In genomic region chr13:112532837-112533745, GRCh38 we compare ENCODE assay signal across 20 cellular contexts. TPM values are rescaled to one million over a fixed set of nuclear protein-coding genes. Genes with fewer than 3 reads are reported as not detected.
DNase-seq lines count a peak whose midpoint lies in the region; ATAC-seq and TF ChIP-seq lines count a peak whose summit lies in the region.
"Had no signal": no experiment of that assay in that cellular context is flagged by ENCODE, and none has a peak within 500 bp of the region (broad histone marks: within the 10 kb centered on the region; RNA-seq: fewer than 3 reads in every experiment).

No MANE protein-coding gene starts in this region.

- intact Hi-C loops in CD4-positive, alpha-beta T cell (cut with DNase I, micrococcal nuclease), result no loop called here

- CTCF ChIA-PET in activated CD4-positive, alpha-beta T cell treated with anti-CD3 and anti-CD28 coated beads, Interleukin-2, amount 10 ng/mL, durations not matched to agents 7 days and 5 days (lab: Charles Lee), result interaction anchor here (0.7 kb wide), 1 partner anchor 12 kb away, joined by 3 read pairs; no protein-coding TSS in a partner anchor
- CTCF ChIA-PET in CD4-positive, alpha-beta T cell (lab: Charles Lee), result no interaction called here

- H3K79me1 ChIP-seq in mesendoderm (ENCODE audit: low read length), result no peaks in the 10 kb centered on the region

- peak overlapping the region; percentile 12 for H3K23ac ChIP-seq in mesendoderm (ENCODE audit: low read length)

- H3K36me3 ChIP-seq in mesendoderm (ENCODE audit: control insufficient read depth, insufficient read depth, low read length) (no peaks in the 10 kb centered on the region), HAP-1 (replicated peaks) (no peaks in the 10 kb centered on the region; the same call in 1 of the 2 replicates)
- H3K36me3 ChIP-seq: breast epithelium had no signal

- POLR2A ChIA-PET in activated CD4-positive, alpha-beta T cell treated with anti-CD3 and anti-CD28 coated beads, Interleukin-2, amount 10 ng/mL, durations not matched to agents 7 days and 5 days (lab: Charles Lee), result no interaction called here
- POLR2A ChIA-PET in CD4-positive, alpha-beta T cell (lab: Charles Lee), result no interaction called here

- no peak overlapping the region for H4K8ac ChIP-seq in mesendoderm (ENCODE audit: low read depth, low read length)

- no peak overlapping the region for H2BK5ac ChIP-seq in mesendoderm (ENCODE audit: low read length)

- H3K4me2 ChIP-seq in mesendoderm (ENCODE audit: low read length), result no peak overlapping the region

- peak; percentile 51 for ATAC-seq in CD4-positive, alpha-beta T cell (ENCODE audit: poor library complexity)

- peaks cover 7% of the 10 kb centered on the region for H3K36me3 Mint-ChIP-seq in activated CD4-positive, alpha-beta T cell treated with anti-CD3 and anti-CD28 coated beads, Interleukin-2, amount 10 ng/mL, durations not matched to agents 7 days and 5 days (ENCODE audit: low read depth)
- H3K36me3 Mint-ChIP-seq in CD4-positive, alpha-beta T cell (ENCODE audit: low read depth), result peaks cover 19% of the 10 kb centered on the region

- H3K9ac ChIP-seq in mesendoderm (ENCODE audit: low read length), result no peak overlapping the region

- H2AK5ac ChIP-seq in mesendoderm (ENCODE audit: low read length), result no peak overlapping the region

- no peak overlapping the region for H3K27ac Mint-ChIP-seq in activated CD4-positive, alpha-beta T cell treated with anti-CD3 and anti-CD28 coated beads, Interleukin-2, amount 10 ng/mL, durations not matched to agents 7 days and 5 days
- no peak overlapping the region for H3K27ac Mint-ChIP-seq in CD4-positive, alpha-beta T cell
- H3K27ac Mint-ChIP-seq: activated T-cell treated with anti-CD3 and anti-CD28 coated beads, Interleukin-2, amount 50 U/mL, for 24 hours; mesothelial cell of epicardium had no signal

- H3K56ac ChIP-seq in mesendoderm (ENCODE audit: low read length), result no peak overlapping the region

- no peaks in the 10 kb centered on the region for H3K27me3 ChIP-seq in CD4-positive, alpha-beta T cell (ENCODE audit: control insufficient read depth, insufficient read depth, low read length)
- H3K27me3 ChIP-seq in mesendoderm (ENCODE audit: insufficient read depth, low read length, poor library complexity) (no peaks in the 10 kb centered on the region), HAP-1 (ENCODE audit: low read depth) (no peaks in the 10 kb centered on the region)
- H3K27me3 ChIP-seq: breast epithelium, testis had no signal

- no peak for TF ChIP-seq CTCF in CD4-positive, alpha-beta T cell (IDR thresholded peaks at IDR 0.05)

- no peak overlapping the region for H3K27ac ChIP-seq in CD4-positive, alpha-beta T cell (ENCODE audit: low read depth, low read length)
- no peak overlapping the region for H3K27ac ChIP-seq in mesendoderm (ENCODE audit: low read depth, low read length)
- H3K27ac ChIP-seq: breast epithelium, testis had no signal

- H2BK120ac ChIP-seq in mesendoderm (ENCODE audit: low read depth, low read length), result no peak overlapping the region

- no CpG with 5 or more reads among the region's 13 CpGs for WGBS in mesendoderm (ENCODE audit: extremely low coverage, insufficient coverage, low lambda C conversion rate)

- H2BK15ac ChIP-seq in mesendoderm (replicated peaks; ENCODE audit: low read depth), result no peak overlapping the region

- H3K27me3 Mint-ChIP-seq in activated CD4-positive, alpha-beta T cell treated with anti-CD3 and anti-CD28 coated beads, Interleukin-2, amount 10 ng/mL, durations not matched to agents 7 days and 5 days, result no peaks in the 10 kb centered on the region
- no peaks in the 10 kb centered on the region for H3K27me3 Mint-ChIP-seq in CD4-positive, alpha-beta T cell
- H3K27me3 Mint-ChIP-seq: activated T-cell treated with anti-CD3 and anti-CD28 coated beads, Interleukin-2, amount 50 U/mL, for 24 hours; CD8-positive, alpha-beta memory T cell had no signal

- H3K4me3 ChIP-seq in mesendoderm (ENCODE audit: low read length) (no peak overlapping the region), HAP-1 (no peak overlapping the region)
- H3K4me3 ChIP-seq: breast epithelium, testis had no signal

- no peak overlapping the region for H3K4ac ChIP-seq in mesendoderm (ENCODE audit: low read depth, low read length)

- DNase-seq in activated CD4-positive, alpha-beta T cell treated with anti-CD3 and anti-CD28 coated beads, Interleukin-2, amount 10 ng/mL, durations not matched to agents 7 days and 5 days, result peak; percentile 26
- DNase-seq in activated CD4-positive, alpha-beta T cell treated with anti-CD3 and anti-CD28 coated beads for 48 hours, result no peak
- DNase-seq in CD4-positive, alpha-beta T cell, result no peak
- DNase-seq in T-helper 22 cell (ENCODE audit: low read depth) (peak; percentile 11), mesendoderm (no peak), iPS-NIHi7 (ENCODE audit: extremely low spot score) (no peak), NCI-H748 treated with DMSO at 0.1 percent for 48 hours (lab: John Stamatoyannopoulos, UW) (no peak), HAP-1 (ENCODE audit: low spot score in 2 of 2) (no peak)
- DNase-seq: activated CD4-positive, alpha-beta T cell treated with anti-CD3 and anti-CD28 coated beads for 4 hours; activated T-cell treated with anti-CD3 and anti-CD28 coated beads, Interleukin-2, amount 50 U/mL, for 24 hours; foreskin melanocyte; KG1; NCI-H1048; NCI-H2029 treated with DMSO at 0.1 percent for 48 hours; NCI-H446 treated with DMSO at 0.1 percent for 48 hours; stimulated activated CD4-positive, alpha-beta T cell treated with anti-CD3 and anti-CD28 coated beads, Interleukin-12 subunit alpha, Interleukin-12 subunit beta, amount 100 ng/mL, for 4 hours; testis had no signal

- peaks cover 12% of the 10 kb centered on the region for H3K4me1 Mint-ChIP-seq in activated CD4-positive, alpha-beta T cell treated with anti-CD3 and anti-CD28 coated beads, Interleukin-2, amount 10 ng/mL, durations not matched to agents 7 days and 5 days
- peaks cover 13% of the 10 kb centered on the region for H3K4me1 Mint-ChIP-seq in CD4-positive, alpha-beta T cell (ENCODE audit: low read depth)

- H3K18ac ChIP-seq in mesendoderm (ENCODE audit: low read length), result no peak overlapping the region

- no peaks in the 10 kb centered on the region for H3K79me2 ChIP-seq in mesendoderm (ENCODE audit: control insufficient read depth, insufficient read depth, low read length)

- H4K5ac ChIP-seq in mesendoderm (ENCODE audit: low read length), result no peak overlapping the region

- no peak overlapping the region for H3K4me3 Mint-ChIP-seq in activated CD4-positive, alpha-beta T cell treated with anti-CD3 and anti-CD28 coated beads, Interleukin-2, amount 10 ng/mL, durations not matched to agents 7 days and 5 days
- H3K4me3 Mint-ChIP-seq in CD4-positive, alpha-beta T cell, result no peak overlapping the region
- H3K4me3 Mint-ChIP-seq: activated T-cell treated with anti-CD3 and anti-CD28 coated beads, Interleukin-2, amount 50 U/mL, for 24 hours; CD8-positive, alpha-beta memory T cell; mesothelial cell of epicardium had no signal

- no peaks in the 10 kb centered on the region for H3K4me1 ChIP-seq in mesendoderm (ENCODE audit: control insufficient read depth, low read depth, low read length)
- no peaks in the 10 kb centered on the region for H3K4me1 ChIP-seq in HAP-1
- H3K4me1 ChIP-seq: breast epithelium, testis had no signal

- H3K9me3 Mint-ChIP-seq in activated CD4-positive, alpha-beta T cell treated with anti-CD3 and anti-CD28 coated beads, Interleukin-2, amount 10 ng/mL, durations not matched to agents 7 days and 5 days, result no peaks in the 10 kb centered on the region
- no peaks in the 10 kb centered on the region for H3K9me3 Mint-ChIP-seq in CD4-positive, alpha-beta T cell
- H3K9me3 Mint-ChIP-seq: activated T-cell treated with anti-CD3 and anti-CD28 coated beads, Interleukin-2, amount 50 U/mL, for 24 hours; CD8-positive, alpha-beta memory T cell had no signal

- in situ Hi-C loops in HAP-1 (cut with MboI; ENCODE audit: low sequenced_read_pairs), result no loop called here

- no peaks in the 10 kb centered on the region for H3K9me3 ChIP-seq in CD4-positive, alpha-beta T cell (ENCODE audit: control insufficient read depth, low read length)
- H3K9me3 ChIP-seq in HAP-1, result no peaks in the 10 kb centered on the region
- H3K9me3 ChIP-seq: breast epithelium, testis had no signal

RNA-seq across cellular contexts. Expression of gene TUBGCP3, which starts 54.9 kb away (rescaled TPM):
- 10 to 100 TPM; 59.7 to 67.7 TPM for total RNA-seq in activated CD4-positive, alpha-beta T cell treated with anti-CD3 and anti-CD28 coated beads, Interleukin-2, amount 10 ng/mL, durations not matched to agents 7 days and 5 days
- total RNA-seq in CD4-positive, alpha-beta T cell, result 10 to 100 TPM; 30.6 to 31.3 TPM
- polyA plus RNA-seq in mesendoderm (2013, experiment 1 of 2), result 20.8 TPM
- polyA plus RNA-seq in mesendoderm (2013, experiment 2 of 2), result 20.8 TPM

Comparison
In these comparisons a context has a peak if more than half of its experiments do, and no peak if none do; other contexts are left out.
1. DNase-seq: peak in activated CD4-positive, alpha-beta T cell treated with anti-CD3 and anti-CD28 coated beads, Interleukin-2, amount 10 ng/mL, durations not matched to agents 7 days and 5 days (single experiment) and T-helper 22 cell (single experiment); none in activated CD4-positive, alpha-beta T cell treated with anti-CD3 and anti-CD28 coated beads for 48 hours (single experiment), CD4-positive, alpha-beta T cell (0 of 10), mesendoderm (single experiment), iPS-NIHi7 (single experiment), NCI-H748 treated with DMSO at 0.1 percent for 48 hours (single experiment) and HAP-1 (0 of 2).